Comparison of ENCODE assay signal across 1 cellular context in genomic region chr12:113063396-113064350, GRCh38.
TF ChIP-seq lines count a peak whose summit lies in the region.

No MANE protein-coding gene starts in this region.

TF ChIP-seq in K562, 482 proteins besides CTCF, POLR2A, EP300 and RAD21 (continued from another document):
- TF ChIP-seq ATF2 (CRISPR knock-in tag; IDR thresholded peaks at IDR 0.05) = no peak
- TF ChIP-seq POLR2AphosphoS5 (IDR thresholded peaks at IDR 0.05; ENCODE audit: control insufficient read depth, insufficient read depth, low read depth, low read length) = no peak
- TF ChIP-seq SRF (CRISPR knock-in tag; IDR thresholded peaks at IDR 0.05) = no peak
- TF ChIP-seq NFIC (IDR thresholded peaks at IDR 0.05) = no peak
- TF ChIP-seq KDM1A (IDR thresholded peaks at IDR 0.05) = peak in 1 of 2 experiments; percentile 15; a peak in 1 of 4 replicates
- no peak for TF ChIP-seq MTF1 (CRISPR knock-in tag; IDR thresholded peaks at IDR 0.05; ENCODE audit: borderline replicate concordance)
- no peak for TF ChIP-seq RBFOX2 (IDR thresholded peaks at IDR 0.05; ENCODE audit: low read depth, low read length)
- no peak for TF ChIP-seq E2F6 (IDR thresholded peaks at IDR 0.05; ENCODE audit: borderline replicate concordance in 1 of 2, extremely low read depth in 1 of 2, insufficient read depth in 1 of 2, insufficient read length in 1 of 2, low read depth in 1 of 2, low read length in 1 of 2, poor library complexity in 1 of 2, severe bottlenecking in 1 of 2)
- TF ChIP-seq TGIF2 (CRISPR knock-in tag; IDR thresholded peaks at IDR 0.05) = no peak
- no peak for TF ChIP-seq HMG20A (CRISPR knock-in tag; conservative IDR thresholded peaks at IDR 0.05)
- no peak for TF ChIP-seq ZNF639 (CRISPR knock-in tag; conservative IDR thresholded peaks at IDR 0.05 in 1 of 2, IDR thresholded peaks at IDR 0.05 in 1 of 2)
- TF ChIP-seq TRIM25 (IDR thresholded peaks at IDR 0.05; ENCODE audit: borderline replicate concordance) = no peak
- TF ChIP-seq SRSF1 (IDR thresholded peaks at IDR 0.05; ENCODE audit: low read depth, low read length) = no peak
- TF ChIP-seq BCOR (IDR thresholded peaks at IDR 0.05) = 0 out of 2 replicates have a peak, but pooled peaks have one; percentile 14
